ENCODE assay signal across 8 cellular contexts in genomic region chr10:29734980-29735627, GRCh38.
DNase-seq lines count a peak whose midpoint lies in the region; ATAC-seq and TF ChIP-seq lines count a peak whose summit lies in the region.

No MANE protein-coding gene starts in this region.

- H3K27ac ChIP-seq in dorsolateral prefrontal cortex = peak overlapping the region in 46 of 59 donors; percentile 9 to 96 (median 74)

- H3K27me3 ChIP-seq in dorsolateral prefrontal cortex = peaks cover 0 to 43% (median 5%) of the 10 kb centered on the region in 45 donors

- no peaks in the 10 kb centered on the region for H3K9me3 Mint-ChIP-seq in activated CD4-positive, alpha-beta T cell treated with anti-CD3 and anti-CD28 coated beads, Interleukin-2, amount 10 ng/mL, durations not matched to agents 24 days and 14 days

- in situ Hi-C loops in KBM-7 (cut with MboI; ENCODE audit: low pct_unique_long_range_greater_than_20kb, low sequenced_read_pairs) = no loop called here

- H3K4me3 Mint-ChIP-seq in activated CD4-positive, alpha-beta T cell treated with anti-CD3 and anti-CD28 coated beads, Interleukin-2, amount 10 ng/mL, durations not matched to agents 24 days and 14 days = peak overlapping the region; percentile 83

- intact Hi-C loops in activated CD4-positive, alpha-beta T cell treated with anti-CD3 and anti-CD28 coated beads, Interleukin-2, amount 10 ng/mL, durations not matched to agents 24 days and 14 days (cut with micrococcal nuclease) = loop anchor here (2.0 to 10.0 kb wide), 4 partner anchors 46 to 700 kb away; partner anchors contain the start of genes MAP3K8 and SVIL
- intact Hi-C loops in dorsolateral prefrontal cortex (cut with DNase I) = no loop called here

- H3K27me3 Mint-ChIP-seq in activated CD4-positive, alpha-beta T cell treated with anti-CD3 and anti-CD28 coated beads, Interleukin-2, amount 10 ng/mL, durations not matched to agents 24 days and 14 days = peaks cover 36% of the 10 kb centered on the region

- ATAC-seq in GM21576 (IDR thresholded peaks at IDR 0.05; ENCODE audit: unreplicated experiment) = peak; percentile 42

- H3K4me3 ChIP-seq in dorsolateral prefrontal cortex = peak overlapping the region; percentile 47 to 83 (median 67)

- H3K36me3 Mint-ChIP-seq in activated CD4-positive, alpha-beta T cell treated with anti-CD3 and anti-CD28 coated beads, Interleukin-2, amount 10 ng/mL, durations not matched to agents 24 days and 14 days (ENCODE audit: low read depth) = peaks cover 4% of the 10 kb centered on the region

- no peak for TF ChIP-seq CTCF in dorsolateral prefrontal cortex (IDR thresholded peaks at IDR 0.05 in 54 of 56, conservative IDR thresholded peaks at IDR 0.05 in 2 of 56; ENCODE audit: low read depth in 1 of 56, partially characterized antibody in 56 of 56)

- DNase-seq in EL (peak; percentile 45), KBM-7 (peak; percentile 62), dorsolateral prefrontal cortex (peak in 6 of 10 donors; percentile 19 to 54 (median 44)), lung microvascular endothelial cell (ENCODE audit: low read depth in 2 of 2) (peak; percentile 54 to 67), NCI-H2029 (lab: John Stamatoyannopoulos, UW) (no peak)
- DNase-seq in activated CD4-positive, alpha-beta T cell treated with anti-CD3 and anti-CD28 coated beads, Interleukin-2, amount 10 ng/mL, durations not matched to agents 24 days and 14 days = peak; percentile 89
- DNase-seq in stimulated activated CD8-positive, alpha-beta memory T cell treated with anti-CD3 and anti-CD28 coated beads, Interleukin-12 subunit alpha, Interleukin-12 subunit beta, amount 100 ng/mL, for 4 hours (ENCODE audit: low read depth) = peak; percentile 42

- peak overlapping the region; percentile 17 for H3K27ac Mint-ChIP-seq in activated CD4-positive, alpha-beta T cell treated with anti-CD3 and anti-CD28 coated beads, Interleukin-2, amount 10 ng/mL, durations not matched to agents 24 days and 14 days

- H3K4me1 Mint-ChIP-seq in activated CD4-positive, alpha-beta T cell treated with anti-CD3 and anti-CD28 coated beads, Interleukin-2, amount 10 ng/mL, durations not matched to agents 24 days and 14 days = peaks cover 11% of the 10 kb centered on the region
